ENCODE assay signal across 23 cellular contexts in the genomic region with DNA sequence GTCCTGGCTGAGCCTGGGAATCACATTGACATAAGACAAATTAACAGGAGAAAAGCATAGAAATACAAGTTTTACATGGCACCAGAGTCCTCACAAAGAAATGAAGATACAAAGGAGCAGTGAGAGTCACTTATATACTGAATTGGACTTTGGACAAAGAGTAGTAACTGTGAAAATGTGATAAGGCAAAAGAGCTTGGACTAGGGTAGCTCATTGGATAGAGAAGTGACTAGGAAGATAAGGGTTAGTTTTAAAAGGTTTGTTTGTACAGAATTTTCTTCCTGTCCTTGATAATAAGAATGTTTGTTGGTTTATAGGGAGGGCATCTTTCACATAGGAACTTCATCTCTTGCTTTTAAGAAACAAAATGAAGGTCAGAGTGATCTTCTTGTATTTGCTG.
"Had no signal": no experiment of that assay in that cellular context is flagged by ENCODE, and none has a peak within 500 bp of the region (broad histone marks: within the 10 kb centered on the region; RNA-seq: fewer than 3 reads in every experiment).

No MANE protein-coding gene starts in this region.

- H3K27me3 ChIP-seq: adrenal gland, body of pancreas, breast epithelium, MG63, SJCRH30 had no signal

- H3K36me3 ChIP-seq: adrenal gland, breast epithelium, MG63, SJCRH30 had no signal

- FAIRE-seq: astrocyte, TTC549 had no signal

- H3K4me1 ChIP-seq: adrenal gland, body of pancreas, breast epithelium had no signal

- DNase-seq: activated CD4-positive, alpha-beta T cell treated with anti-CD3 and anti-CD28 coated beads, Interleukin-2, amount 10 ng/mL, durations not matched to agents 24 days and 14 days; activated CD4-positive, alpha-beta T cell treated with anti-CD3 and anti-CD28 coated beads, Interleukin-2, amount 50 U/mL, for 4 hours; activated CD8-positive, alpha-beta T cell treated with anti-CD3 and anti-CD28 coated beads for 36 hours; activated gamma-delta T cell treated with Interleukin-2 at 50 U/mL for 16 hours; activated naive CD4-positive, alpha-beta T cell treated with anti-CD3 and anti-CD28 coated beads for 36 hours; activated T-cell treated with anti-CD3 and anti-CD28 coated beads, Interleukin-2, amount 50 U/mL, for 24 hours; adrenal gland; body of pancreas; Karpas-422; MV-4-11; NCI-H1092; NCI-H1436 treated with DMSO at 0.1 percent for 48 hours; NCI-H1694 treated with DMSO at 0.1 percent for 48 hours; NCI-H2029; NCI-H345; NCI-H524 treated with DMSO at 0.1 percent for 48 hours; SHP77; SJCRH30 had no signal

- H3K9me3 ChIP-seq: adrenal gland, body of pancreas, breast epithelium, MG63, SJCRH30 had no signal

- H3K27ac ChIP-seq: adrenal gland, body of pancreas, breast epithelium, SJCRH30, SK-N-MC had no signal

- H3K4me3 ChIP-seq: adrenal gland, body of pancreas, breast epithelium, MG63, SJCRH30, SK-N-MC had no signal
